ENCODE assay signal across 24 cellular contexts in the genomic region with DNA sequence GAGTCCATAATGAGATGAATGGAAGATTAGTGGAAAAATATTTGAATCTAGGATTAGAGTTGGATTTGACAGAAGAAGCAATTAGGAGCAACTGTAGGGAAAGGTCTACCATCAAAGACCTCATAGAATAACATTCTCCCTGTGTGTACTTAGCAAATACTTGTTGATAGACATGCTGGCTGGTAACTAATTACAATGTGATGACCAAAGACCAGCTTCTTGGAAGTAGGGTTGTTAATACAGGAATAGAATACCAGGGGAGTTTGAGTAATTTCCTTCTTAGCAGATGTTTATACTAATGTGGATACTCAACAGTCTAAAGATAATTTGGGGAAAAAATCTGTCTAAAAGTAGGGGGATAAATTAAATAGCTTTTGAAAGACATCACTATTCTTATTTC.
"Had no signal": no experiment of that assay in that cellular context is flagged by ENCODE, and none has a peak within 500 bp of the region (broad histone marks: within the 10 kb centered on the region; RNA-seq: fewer than 3 reads in every experiment).

No MANE protein-coding gene starts in this region.

- ATAC-seq: activated CD8-positive, alpha-beta T cell treated with anti-CD3 and anti-CD28 coated beads for 36 hours; activated naive CD4-positive, alpha-beta T cell treated with anti-CD3 and anti-CD28 coated beads, Interleukin-2, amount 50 U/mL, for 72 hours; activated T-cell treated with anti-CD3 and anti-CD28 coated beads, Interleukin-2, amount 50 U/mL, for 72 hours; gastroesophageal sphincter; naive thymus-derived CD8-positive, alpha-beta T cell; psoas muscle; right cardiac atrium; stimulated activated effector memory CD8-positive, alpha-beta T cell treated with anti-CD3 and anti-CD28 coated beads, Interleukin-12 subunit alpha, Interleukin-12 subunit beta, amount 100 ng/mL, for 72 hours; WTC11 had no signal

- H3K4me1 Mint-ChIP-seq: neural crest cell; stimulated activated effector memory CD8-positive, alpha-beta T cell treated with anti-CD3 and anti-CD28 coated beads, Interleukin-12 subunit alpha, Interleukin-12 subunit beta, amount 100 ng/mL, for 72 hours had no signal

- H3K4me3 Mint-ChIP-seq: activated CD8-positive, alpha-beta T cell treated with anti-CD3 and anti-CD28 coated beads for 36 hours; activated T-cell treated with anti-CD3 and anti-CD28 coated beads, Interleukin-2, amount 50 U/mL, for 72 hours; naive thymus-derived CD8-positive, alpha-beta T cell; neural crest cell; stimulated activated effector memory CD8-positive, alpha-beta T cell treated with anti-CD3 and anti-CD28 coated beads, Interleukin-12 subunit alpha, Interleukin-12 subunit beta, amount 100 ng/mL, for 72 hours; stimulated activated naive CD8-positive, alpha-beta T cell treated with anti-CD3 and anti-CD28 coated beads, Interleukin-15, Interleukin-2, amounts not matched to agents 100 ng/mL and 50 ng/mL, for 24 hours; WTC11 had no signal

- H3K36me3 ChIP-seq: esophagus squamous epithelium, gastroesophageal sphincter, thoracic aorta, uterus had no signal

- DNase-seq: activated CD4-positive, alpha-beta T cell treated with anti-CD3 and anti-CD28 coated beads for 1 hour; activated CD4-positive, alpha-beta T cell treated with anti-CD3 and anti-CD28 coated beads, Interleukin-2, amount 50 U/mL, for 1 hour; activated CD8-positive, alpha-beta T cell treated with anti-CD3 and anti-CD28 coated beads for 36 hours; activated naive CD4-positive, alpha-beta T cell; activated T-cell treated with anti-CD3 and anti-CD28 coated beads, Interleukin-2, amount 50 U/mL, for 72 hours; esophagus squamous epithelium; head of caudate nucleus; hippocampal formation; midbrain; naive thymus-derived CD8-positive, alpha-beta T cell; nucleus accumbens; psoas muscle; right cardiac atrium; stimulated activated CD4-positive, alpha-beta T cell treated with anti-CD3 and anti-CD28 coated beads, Interleukin-4, amount 100 ng/mL, for 1 hour; T-helper 2 cell; trophoblast cell; uterus had no signal

- H3K9me3 Mint-ChIP-seq: activated CD8-positive, alpha-beta T cell treated with anti-CD3 and anti-CD28 coated beads for 36 hours; neural crest cell; stimulated activated effector memory CD8-positive, alpha-beta T cell treated with anti-CD3 and anti-CD28 coated beads, Interleukin-12 subunit alpha, Interleukin-12 subunit beta, amount 100 ng/mL, for 72 hours; WTC11 had no signal

- H3K36me3 Mint-ChIP-seq: stimulated activated effector memory CD8-positive, alpha-beta T cell treated with anti-CD3 and anti-CD28 coated beads, Interleukin-12 subunit alpha, Interleukin-12 subunit beta, amount 100 ng/mL, for 72 hours; WTC11 had no signal

- H3K4me3 ChIP-seq: esophagus squamous epithelium, gastroesophageal sphincter, psoas muscle, thoracic aorta, uterus had no signal

- H3K27me3 ChIP-seq: esophagus squamous epithelium, gastroesophageal sphincter, uterus had no signal

- H3K27ac Mint-ChIP-seq: activated CD8-positive, alpha-beta T cell treated with anti-CD3 and anti-CD28 coated beads for 36 hours; activated naive CD4-positive, alpha-beta T cell treated with anti-CD3 and anti-CD28 coated beads, Interleukin-2, amount 50 U/mL, for 72 hours; activated T-cell treated with anti-CD3 and anti-CD28 coated beads, Interleukin-2, amount 50 U/mL, for 72 hours; naive thymus-derived CD8-positive, alpha-beta T cell; stimulated activated effector memory CD8-positive, alpha-beta T cell treated with anti-CD3 and anti-CD28 coated beads, Interleukin-12 subunit alpha, Interleukin-12 subunit beta, amount 100 ng/mL, for 72 hours; stimulated activated naive CD8-positive, alpha-beta T cell treated with anti-CD3 and anti-CD28 coated beads, Interleukin-15, Interleukin-2, amounts not matched to agents 100 ng/mL and 50 ng/mL, for 24 hours; WTC11 had no signal

- H3K27me3 Mint-ChIP-seq: activated CD8-positive, alpha-beta T cell treated with anti-CD3 and anti-CD28 coated beads for 36 hours; naive thymus-derived CD8-positive, alpha-beta T cell; stimulated activated naive CD8-positive, alpha-beta T cell treated with anti-CD3 and anti-CD28 coated beads, Interleukin-15, Interleukin-2, amounts not matched to agents 100 ng/mL and 50 ng/mL, for 24 hours had no signal
